ENCODE assay signal across 21 cellular contexts in genomic region chr21:36696640-36697472, GRCh38. TPM values are rescaled to one million over a fixed set of nuclear protein-coding genes. Genes with fewer than 3 reads are reported as not detected.
DNase-seq lines count a peak whose midpoint lies in the region; ATAC-seq and TF ChIP-seq lines count a peak whose summit lies in the region.
"Had no signal": no experiment of that assay in that cellular context is flagged by ENCODE, and none has a peak within 500 bp of the region (broad histone marks: within the 10 kb centered on the region; RNA-seq: fewer than 3 reads in every experiment).

No MANE protein-coding gene starts in this region.

- CTCF ChIA-PET in HCT116 (lab: Charles Lee): interaction anchor here (0.6 kb wide), 1 partner anchor 11 kb away, joined by 4 read pairs; no protein-coding TSS in a partner anchor

- H2AFZ ChIP-seq in HCT116 (ENCODE audit: low read depth, low read length, poor library complexity, severe bottlenecking): no peak overlapping the region

- DNase-seq in T-helper 1 cell: no peak
- DNase-seq in HCT116 (ENCODE audit: low read depth, low spot score): no peak
- DNase-seq in endothelial cell (ENCODE audit: low spot score): peak; percentile 45
- DNase-seq in neural crest cell (ENCODE audit: low read depth, low spot score): peak; percentile 2
- DNase-seq in H4 (ENCODE audit: low spot score): no peak
- DNase-seq in T-helper 2 cell treated with Interferon-gamma antibody and Interleukin-4, amounts not matched to agents 5 μg/mL and 100 μg/mL, for 36 hours (ENCODE audit: low spot score): no peak
- no peak for DNase-seq in NCI-H146 treated with DMSO at 0.1 percent for 48 hours (lab: John Stamatoyannopoulos, UW; ENCODE audit: unreplicated experiment)
- DNase-seq: activated CD8-positive, alpha-beta T cell treated with anti-CD3 and anti-CD28 coated beads for 36 hours; activated naive CD4-positive, alpha-beta T cell treated with anti-CD3 and anti-CD28 coated beads for 36 hours; CD8-positive, alpha-beta T cell; gastrocnemius medialis; NK-92 treated with Interleukin-12 subunit alpha and Interleukin-12 subunit beta, amount 100 ng/mL, for 24 hours; SHP77 treated with DMSO at 0.1 percent for 48 hours; substantia nigra; T1000 had no signal

- H3K4me2 ChIP-seq in HCT116 (ENCODE audit: low read length): no peak overlapping the region
- H3K4me2 ChIP-seq: KMS-11 had no signal

- peaks cover 10% of the 10 kb centered on the region for H3K4me1 Mint-ChIP-seq in T-helper 1 cell treated with Interleukin-12 subunit alpha and Interleukin-12 subunit beta and Interleukin-4 antibody, amounts not matched to agents 30 μg/mL and 1 μg/mL, for 36 hours (ENCODE audit: low read depth)
- H3K4me1 Mint-ChIP-seq in endothelial cell (ENCODE audit: unreplicated experiment) (peaks cover 33% of the 10 kb centered on the region), neural crest cell (peaks cover 20% of the 10 kb centered on the region)
- H3K4me1 Mint-ChIP-seq in T-helper 2 cell treated with Interferon-gamma antibody and Interleukin-4, amounts not matched to agents 5 μg/mL and 100 μg/mL, for 36 hours (ENCODE audit: low read depth): peaks cover 5% of the 10 kb centered on the region

- no peak for TF ChIP-seq RAD21 in HCT116 (IDR thresholded peaks at IDR 0.05; ENCODE audit: low read depth)

- H3K4me3 Mint-ChIP-seq in T-helper 1 cell treated with Interleukin-12 subunit alpha and Interleukin-12 subunit beta and Interleukin-4 antibody, amounts not matched to agents 30 μg/mL and 1 μg/mL, for 36 hours: no peak overlapping the region
- H3K4me3 Mint-ChIP-seq in endothelial cell (ENCODE audit: unreplicated experiment) (no peak overlapping the region), neural crest cell (peak overlapping the region; percentile 27)
- no peak overlapping the region for H3K4me3 Mint-ChIP-seq in T-helper 2 cell treated with Interferon-gamma antibody and Interleukin-4, amounts not matched to agents 5 μg/mL and 100 μg/mL, for 36 hours
- H3K4me3 Mint-ChIP-seq: activated CD8-positive, alpha-beta T cell treated with anti-CD3 and anti-CD28 coated beads for 36 hours; activated naive CD4-positive, alpha-beta T cell treated with anti-CD3 and anti-CD28 coated beads for 36 hours; CD8-positive, alpha-beta T cell; mesothelial cell of epicardium had no signal

- TF ChIP-seq CTCF in HCT116 (IDR thresholded peaks at IDR 0.05 in 2 of 3, conservative IDR thresholded peaks at IDR 0.05 in 1 of 3; ENCODE audit: borderline replicate concordance in 1 of 3, insufficient read depth in 1 of 3, low read depth in 2 of 3, low read length in 2 of 3): no peak
- TF ChIP-seq CTCF in endothelial cell (IDR thresholded peaks at IDR 0.05; ENCODE audit: unreplicated experiment): no peak
- TF ChIP-seq CTCF in neural crest cell (conservative IDR thresholded peaks at IDR 0.05): no peak

- peaks cover 25% of the 10 kb centered on the region for H3K79me2 ChIP-seq in HCT116 (ENCODE audit: insufficient read depth, low read length)

- no peak overlapping the region for H3K9ac ChIP-seq in HCT116 (ENCODE audit: low read length)
- H3K9ac ChIP-seq: KMS-11 had no signal

- H3K36me3 Mint-ChIP-seq in T-helper 1 cell treated with Interleukin-12 subunit alpha and Interleukin-12 subunit beta and Interleukin-4 antibody, amounts not matched to agents 30 μg/mL and 1 μg/mL, for 36 hours (ENCODE audit: low read depth): peaks cover 8% of the 10 kb centered on the region
- H3K36me3 Mint-ChIP-seq in endothelial cell (ENCODE audit: low read depth, unreplicated experiment) (peaks cover 9% of the 10 kb centered on the region), neural crest cell (ENCODE audit: low read depth) (no peaks in the 10 kb centered on the region)
- H3K36me3 Mint-ChIP-seq in T-helper 2 cell treated with Interferon-gamma antibody and Interleukin-4, amounts not matched to agents 5 μg/mL and 100 μg/mL, for 36 hours (ENCODE audit: low read depth): peaks cover 2% of the 10 kb centered on the region
- H3K36me3 Mint-ChIP-seq: CD8-positive, alpha-beta T cell; mesothelial cell of epicardium had no signal

- no peak overlapping the region for H3K27ac ChIP-seq in HCT116 (ENCODE audit: low read depth, low read length)
- H3K27ac ChIP-seq: cardiac muscle cell, HL-60, KMS-11 had no signal

- ATAC-seq in HCT116: no peak
- ATAC-seq: activated CD8-positive, alpha-beta T cell treated with anti-CD3 and anti-CD28 coated beads for 36 hours; CD8-positive, alpha-beta T cell; gastrocnemius medialis had no signal

- POLR2A ChIA-PET in HCT116 (lab: Charles Lee): no interaction called here

- H3K27me3 Mint-ChIP-seq in T-helper 1 cell treated with Interleukin-12 subunit alpha and Interleukin-12 subunit beta and Interleukin-4 antibody, amounts not matched to agents 30 μg/mL and 1 μg/mL, for 36 hours (ENCODE audit: low read depth): peaks cover 78% of the 10 kb centered on the region
- H3K27me3 Mint-ChIP-seq in endothelial cell (ENCODE audit: unreplicated experiment) (peaks cover 44% of the 10 kb centered on the region), neural crest cell (ENCODE audit: low read depth) (peaks cover 94% of the 10 kb centered on the region)
- peaks cover 72% of the 10 kb centered on the region for H3K27me3 Mint-ChIP-seq in T-helper 2 cell treated with Interferon-gamma antibody and Interleukin-4, amounts not matched to agents 5 μg/mL and 100 μg/mL, for 36 hours (ENCODE audit: low read depth)

- no peak overlapping the region for H3K4me3 ChIP-seq in HCT116 (replicated peaks in 1 of 2; ENCODE audit: low read depth in 1 of 2, low read length in 2 of 2)
- H3K4me3 ChIP-seq: cardiac muscle cell had no signal

- H3K9me2 ChIP-seq in HCT116 (ENCODE audit: insufficient read depth): no peaks in the 10 kb centered on the region

- H4K20me1 ChIP-seq in HCT116 (ENCODE audit: insufficient read depth): no peaks in the 10 kb centered on the region

- no peaks in the 10 kb centered on the region for H3K9me3 Mint-ChIP-seq in T-helper 1 cell treated with Interleukin-12 subunit alpha and Interleukin-12 subunit beta and Interleukin-4 antibody, amounts not matched to agents 30 μg/mL and 1 μg/mL, for 36 hours
- no peaks in the 10 kb centered on the region for H3K9me3 Mint-ChIP-seq in endothelial cell (ENCODE audit: unreplicated experiment)
- H3K9me3 Mint-ChIP-seq in neural crest cell: no peaks in the 10 kb centered on the region
- H3K9me3 Mint-ChIP-seq in T-helper 2 cell treated with Interferon-gamma antibody and Interleukin-4, amounts not matched to agents 5 μg/mL and 100 μg/mL, for 36 hours: no peaks in the 10 kb centered on the region
- H3K9me3 Mint-ChIP-seq: activated CD8-positive, alpha-beta T cell treated with anti-CD3 and anti-CD28 coated beads for 36 hours; activated naive CD4-positive, alpha-beta T cell treated with anti-CD3 and anti-CD28 coated beads for 36 hours; CD8-positive, alpha-beta T cell; mesothelial cell of epicardium had no signal

- no peaks in the 10 kb centered on the region for H3K36me3 ChIP-seq in HCT116 (ENCODE audit: control insufficient read depth in 1 of 2, insufficient read depth in 2 of 2, low read length in 2 of 2)
- H3K36me3 ChIP-seq: cardiac muscle cell, gastrocnemius medialis had no signal

- peak overlapping the region; percentile 36 for H3K27ac Mint-ChIP-seq in T-helper 1 cell treated with Interleukin-12 subunit alpha and Interleukin-12 subunit beta and Interleukin-4 antibody, amounts not matched to agents 30 μg/mL and 1 μg/mL, for 36 hours
- H3K27ac Mint-ChIP-seq in endothelial cell (ENCODE audit: unreplicated experiment) (no peak overlapping the region), neural crest cell (ENCODE audit: unreplicated experiment) (no peak overlapping the region)
- no peak overlapping the region for H3K27ac Mint-ChIP-seq in T-helper 2 cell treated with Interferon-gamma antibody and Interleukin-4, amounts not matched to agents 5 μg/mL and 100 μg/mL, for 36 hours
- H3K27ac Mint-ChIP-seq: activated CD8-positive, alpha-beta T cell treated with anti-CD3 and anti-CD28 coated beads for 36 hours; activated naive CD4-positive, alpha-beta T cell treated with anti-CD3 and anti-CD28 coated beads for 36 hours; CD8-positive, alpha-beta T cell; mesothelial cell of epicardium; progenitor cell of endocrine pancreas had no signal

- H3K4me1 ChIP-seq in HCT116 (ENCODE audit: control insufficient read depth in 1 of 2, insufficient read depth in 2 of 2, low read length in 2 of 2): peaks cover 4 to 16% of the 10 kb centered on the region in 2 experiments

- BruUV-seq in HCT116 (replicated peaks; lab: Mats Ljungman, UMichigan): TSS peak; percentile 38

- no peaks in the 10 kb centered on the region for H3K27me3 ChIP-seq in HCT116 (ENCODE audit: insufficient read depth, low read length)

- TF ChIP-seq POLR2A in HCT116 (IDR thresholded peaks at IDR 0.05; ENCODE audit: borderline replicate concordance, extremely low read depth, insufficient read depth, insufficient read length): no peak

- RAD21 ChIA-PET in HCT116 (lab: Charles Lee; ENCODE audit: low non-redundant PET in 1 of 2, low total read pairs in 2 of 2, uncharacterized antibody in 2 of 2, unreplicated experiment in 2 of 2): no interaction called here

- intact Hi-C loops in HCT116 (cut with micrococcal nuclease): no loop called here

- H3K9me3 ChIP-seq in HCT116 (ENCODE audit: control insufficient read depth in 1 of 2, insufficient read depth in 1 of 2, low read depth in 1 of 2, low read length in 2 of 2): no peaks in the 10 kb centered on the region
- H3K9me3 ChIP-seq: gastrocnemius medialis had no signal

TF ChIP-seq in HCT116, 20 proteins besides CTCF, POLR2A, EP300 and RAD21:
- TF ChIP-seq, protein P1, sequence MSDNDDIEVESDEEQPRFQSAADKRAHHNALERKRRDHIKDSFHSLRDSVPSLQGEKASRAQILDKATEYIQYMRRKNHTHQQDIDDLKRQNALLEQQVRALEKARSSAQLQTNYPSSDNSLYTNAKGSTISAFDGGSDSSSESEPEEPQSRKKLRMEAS (IDR thresholded peaks at IDR 0.05): no peak

RNA-seq across cellular contexts. Expression of gene SIM2, which starts 2.1 kb away (rescaled TPM):
- total RNA-seq in HCT116 (2021; ENCODE audit: unreplicated experiment) (23.9 TPM), endothelial cell (ENCODE audit: unreplicated experiment) (17.1 TPM), neural crest cell (not detected in 2 replicates)
- 14.3 and 17.9 TPM in 2 replicates for polyA plus RNA-seq in HCT116 (2012)
- 1.6 and 2.3 TPM in 2 replicates for total RNA-seq in H4 (2014; rRNA removed; shearing (Covaris generic))
- total RNA-seq: activated CD8-positive, alpha-beta T cell treated with anti-CD3 and anti-CD28 coated beads for 36 hours; cardiac muscle cell; CD8-positive, alpha-beta T cell; mesothelial cell of epicardium had no signal

Comparison
In these comparisons a context has a peak if more than half of its experiments do, and no peak if none do; other contexts are left out.
1. DNase-seq: peak in endothelial cell (single experiment) and neural crest cell (single experiment); none in T-helper 1 cell (0 of 5), HCT116 (single experiment), H4 (single experiment), T-helper 2 cell treated with Interferon-gamma antibody and Interleukin-4, amounts not matched to agents 5 μg/mL and 100 μg/mL, for 36 hours (single experiment) and NCI-H146 treated with DMSO at 0.1 percent for 48 hours (single experiment).